11 cellular contexts compared by ENCODE assay signal in the genomic region with DNA sequence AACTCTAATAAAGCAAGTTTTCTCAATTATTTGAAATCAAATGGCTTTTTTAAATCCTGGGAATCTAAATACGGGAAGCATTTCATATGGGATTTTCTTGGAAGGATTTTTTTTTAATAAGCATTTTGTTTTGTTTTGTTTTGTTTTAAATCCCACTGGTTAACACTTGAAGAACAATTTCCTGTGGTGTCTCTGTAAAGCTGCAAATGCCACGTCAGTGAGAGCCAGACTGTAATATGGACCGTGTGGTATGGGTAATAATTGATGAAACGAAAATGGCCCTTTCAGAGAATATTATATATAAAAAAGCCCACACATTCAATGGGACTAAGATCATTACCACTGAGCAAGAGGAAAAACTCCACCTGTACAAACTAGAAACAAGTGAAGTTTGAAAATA. TPM values are rescaled to one million over a fixed set of nuclear protein-coding genes. Genes with fewer than 3 reads are reported as not detected.
DNase-seq lines count a peak whose midpoint lies in the region; ATAC-seq and TF ChIP-seq lines count a peak whose summit lies in the region.
"Had no signal": no experiment of that assay in that cellular context is flagged by ENCODE, and none has a peak within 500 bp of the region (broad histone marks: within the 10 kb centered on the region; RNA-seq: fewer than 3 reads in every experiment).

No MANE protein-coding gene starts in this region.

- CTCF ChIA-PET in activated CD8-positive, alpha-beta T cell treated with anti-CD3 and anti-CD28 coated beads for 36 hours (lab: Charles Lee) = interaction anchor here (0.6 to 3.7 kb wide), 22 partner anchors 10 to 408 kb away, joined by 3 to 18 read pairs (median 6); partner anchors contain the start of genes GPC5 and MIR17HG

- peaks cover 13% of the 10 kb centered on the region for H3K4me1 Mint-ChIP-seq in activated CD8-positive, alpha-beta T cell treated with anti-CD3 and anti-CD28 coated beads for 36 hours (ENCODE audit: low read depth)

- intact Hi-C loops in activated CD8-positive, alpha-beta T cell treated with anti-CD3 and anti-CD28 coated beads for 36 hours (cut with micrococcal nuclease) = loop anchor here (2.0 to 5.0 kb wide), 2 partner anchors 33 to 84 kb away; partner anchors contain the start of genes GPC5 and MIR17HG

- H3K36me3 Mint-ChIP-seq in activated CD8-positive, alpha-beta T cell treated with anti-CD3 and anti-CD28 coated beads for 36 hours (ENCODE audit: low read depth) = no peaks in the 10 kb centered on the region
- H3K36me3 Mint-ChIP-seq: CD4-positive, alpha-beta memory T cell had no signal

- POLR2A ChIA-PET in activated CD8-positive, alpha-beta T cell treated with anti-CD3 and anti-CD28 coated beads for 36 hours (lab: Charles Lee) = interaction anchor here (0.6 to 1.5 kb wide), 4 partner anchors 9 to 53 kb away, joined by 3 to 9 read pairs (median 4); partner anchors contain the start of gene MIR17HG

- no peak for DNase-seq in activated CD8-positive, alpha-beta T cell treated with anti-CD3 and anti-CD28 coated beads for 36 hours
- no peak for DNase-seq in omental fat pad (ENCODE audit: low spot score)
- no peak for DNase-seq in T-helper 9 cell
- no peak for DNase-seq in NCI-H510A treated with DMSO at 0.1 percent for 48 hours (lab: John Stamatoyannopoulos, UW)
- DNase-seq: glutamatergic neuron, right cardiac atrium had no signal

- ATAC-seq in GM18517 (IDR thresholded peaks at IDR 0.05; ENCODE audit: unreplicated experiment) = peak; percentile 63
- ATAC-seq in GM21367 (IDR thresholded peaks at IDR 0.05; ENCODE audit: unreplicated experiment) = peak; percentile 58
- ATAC-seq in HG03097 (IDR thresholded peaks at IDR 0.05; ENCODE audit: low FRiP score, unreplicated experiment) = peak; percentile 84
- ATAC-seq in activated CD8-positive, alpha-beta T cell treated with anti-CD3 and anti-CD28 coated beads for 36 hours = peak; percentile 37
- ATAC-seq in omental fat pad (ENCODE audit: low FRiP score) = no peak
- no peak for ATAC-seq in HG03025 (IDR thresholded peaks at IDR 0.05; ENCODE audit: low FRiP score, unreplicated experiment)
- ATAC-seq: right cardiac atrium had no signal

- H3K4me3 Mint-ChIP-seq in activated CD8-positive, alpha-beta T cell treated with anti-CD3 and anti-CD28 coated beads for 36 hours = peak overlapping the region; percentile 34

- TF ChIP-seq CTCF in activated CD8-positive, alpha-beta T cell treated with anti-CD3 and anti-CD28 coated beads for 36 hours (IDR thresholded peaks at IDR 0.05) = no peak
- TF ChIP-seq CTCF in omental fat pad (IDR thresholded peaks at IDR 0.05) = no peak

- peaks cover 9% of the 10 kb centered on the region for H3K27me3 Mint-ChIP-seq in activated CD8-positive, alpha-beta T cell treated with anti-CD3 and anti-CD28 coated beads for 36 hours

- H3K27ac Mint-ChIP-seq in activated CD8-positive, alpha-beta T cell treated with anti-CD3 and anti-CD28 coated beads for 36 hours = no peak overlapping the region
- H3K27ac Mint-ChIP-seq: CD4-positive, alpha-beta memory T cell had no signal

- H3K9me3 Mint-ChIP-seq in activated CD8-positive, alpha-beta T cell treated with anti-CD3 and anti-CD28 coated beads for 36 hours = no peaks in the 10 kb centered on the region
- H3K9me3 Mint-ChIP-seq: CD4-positive, alpha-beta memory T cell had no signal

RNA-seq across cellular contexts. Expression of gene MIR17HG, which starts 33.9 kb away (rescaled TPM):
- total RNA-seq in activated CD8-positive, alpha-beta T cell treated with anti-CD3 and anti-CD28 coated beads for 36 hours = 10 to 100 TPM; 20.3 to 21.3 TPM
- 10 to 100 TPM in 2 of 4 donors, 1 to 10 TPM in 2; 5.1 to 29.5 (median 11.8) TPM for total RNA-seq in omental fat pad

Comparison
In these comparisons a context has a peak if more than half of its experiments do, and no peak if none do; other contexts are left out.
1. ATAC-seq: peak in GM18517 (single experiment), GM21367 (single experiment), HG03097 (single experiment) and activated CD8-positive, alpha-beta T cell treated with anti-CD3 and anti-CD28 coated beads for 36 hours (single experiment); none in omental fat pad (single experiment) and HG03025 (single experiment).